Comparison of ENCODE assay signal across 8 cellular contexts in genomic region chr7:50782376-50783208, GRCh38. TPM values are rescaled to one million over a fixed set of nuclear protein-coding genes. Genes with fewer than 3 reads are reported as not detected.
DNase-seq lines count a peak whose midpoint lies in the region; ATAC-seq and TF ChIP-seq lines count a peak whose summit lies in the region.

Gene GRB10 (minus strand): TSS chr7:50782896. CDS start chr7:50732322, 50,574 bp downstream.

- H3K4me1 ChIP-seq in iPS-18a (ENCODE audit: control insufficient read depth, low read depth, low read length), result peaks cover 20% of the 10 kb centered on the region

- peak within 1 kb of the TSS; percentile 30 for H3K9ac ChIP-seq in iPS-18a (ENCODE audit: low read length)

- BruUV-seq in Calu3 (replicated peaks; lab: Mats Ljungman, UMichigan), result no TSS peak

- no peak for ATAC-seq in HG03108 (IDR thresholded peaks at IDR 0.05; ENCODE audit: unreplicated experiment)
- no peak for ATAC-seq in GM19351 (IDR thresholded peaks at IDR 0.05; ENCODE audit: unreplicated experiment)

- peaks cover 81% of the 10 kb centered on the region for H3K4me1 Mint-ChIP-seq in Calu3 (ENCODE audit: low read depth, unreplicated experiment)

- no peaks in the 10 kb centered on the region for H3K27me3 Mint-ChIP-seq in Calu3 (ENCODE audit: unreplicated experiment)

- H3K27ac Mint-ChIP-seq in Calu3 (ENCODE audit: unreplicated experiment), result no peak within 1 kb of the TSS

- peaks cover 4% of the 10 kb centered on the region for H3K9me3 Mint-ChIP-seq in Calu3 (ENCODE audit: low read depth, unreplicated experiment)

- peaks cover 25% of the 10 kb centered on the region for H3K36me3 Mint-ChIP-seq in Calu3 (ENCODE audit: insufficient read depth, unreplicated experiment)

- peaks cover 23% of the 10 kb centered on the region for H3K27me3 ChIP-seq in iPS-18a (ENCODE audit: control insufficient read depth, insufficient read depth, low read length)

- peak within 1 kb of the TSS; percentile 72 for H3K4me3 Mint-ChIP-seq in Calu3 (ENCODE audit: low read depth, unreplicated experiment)

- no peaks in the 10 kb centered on the region for H3K36me3 ChIP-seq in iPS-18a (ENCODE audit: control insufficient read depth, low read depth, low read length)

- peak; percentile 50 for TF ChIP-seq CTCF in Calu3 (IDR thresholded peaks at IDR 0.05; ENCODE audit: unreplicated experiment)

- DNase-seq in Calu3 (peak; percentile 70), NCI-H2196 treated with DMSO at 0.1 percent for 48 hours (lab: John Stamatoyannopoulos, UW; ENCODE audit: unreplicated experiment) (peak; percentile 30), T47D (ENCODE audit: low read depth in 1 of 2, low spot score in 1 of 2) (peak; percentile 57 to 72), retina (peak; percentile 87), RKO (ENCODE audit: low spot score) (no peak)

- peak within 1 kb of the TSS; percentile 50 for H3K4me3 ChIP-seq in iPS-18a (ENCODE audit: low read length)

- in situ Hi-C loops in T47D (cut with HindIII; ENCODE audit: low pct_unique_long_range_greater_than_20kb, low sequenced_read_pairs), result no loop called here

- intact Hi-C loops in Calu3 (cut with micrococcal nuclease; ENCODE audit: unreplicated experiment), result loop anchor here (2.0 to 5.0 kb wide), 3 partner anchors 45 to 358 kb away; no protein-coding TSS in a partner anchor

- no peak within 1 kb of the TSS for H3K27ac ChIP-seq in iPS-18a (ENCODE audit: low read length)

- CTCF ChIA-PET in Calu3 (lab: Charles Lee), result interaction anchor here (0.6 to 1.2 kb wide), 3 partner anchors 39 to 358 kb away, joined by 3 to 5 read pairs (median 4); no protein-coding TSS in a partner anchor

- no peaks in the 10 kb centered on the region for H3K9me3 ChIP-seq in iPS-18a (ENCODE audit: control insufficient read depth, low read depth, low read length)

RNA-seq across cellular contexts. Expression of gene GRB10, which starts in this region (rescaled TPM):
- 86.2 and 90.6 TPM in 2 replicates for total RNA-seq in Calu3 (2022)
